Comparison of ENCODE assay signal across 1 cellular context in genomic region chr16:66720766-66721165, GRCh38.
A peak's percentile ranks its signal among the peaks of the same experiment; 100 is the strongest.
TF ChIP-seq lines count a peak whose summit lies in the region.

No MANE protein-coding gene starts in this region.

TF ChIP-seq in IMR-90, 13 proteins besides CTCF, POLR2A, EP300 and RAD21 (continued from another document):
- TF ChIP-seq ELK1 (IDR thresholded peaks at IDR 0.05; ENCODE audit: borderline replicate concordance, low read depth, low read length): no peak
- 0 out of 2 replicates have a peak, but pooled peaks have one; percentile 6 for TF ChIP-seq FOS (IDR thresholded peaks at IDR 0.05; ENCODE audit: low read depth, low read length)
- TF ChIP-seq, protein P1, sequence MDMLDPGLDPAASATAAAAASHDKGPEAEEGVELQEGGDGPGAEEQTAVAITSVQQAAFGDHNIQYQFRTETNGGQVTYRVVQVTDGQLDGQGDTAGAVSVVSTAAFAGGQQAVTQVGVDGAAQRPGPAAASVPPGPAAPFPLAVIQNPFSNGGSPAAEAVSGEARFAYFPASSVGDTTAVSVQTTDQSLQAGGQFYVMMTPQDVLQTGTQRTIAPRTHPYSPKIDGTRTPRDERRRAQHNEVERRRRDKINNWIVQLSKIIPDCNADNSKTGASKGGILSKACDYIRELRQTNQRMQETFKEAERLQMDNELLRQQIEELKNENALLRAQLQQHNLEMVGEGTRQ (IDR thresholded peaks at IDR 0.05; ENCODE audit: low read depth, low read length): no peak
- no peak for TF ChIP-seq SMC3 (IDR thresholded peaks at IDR 0.05; ENCODE audit: low read depth, low read length)
